ENCODE assay signal across 8 cellular contexts in the genomic region with DNA sequence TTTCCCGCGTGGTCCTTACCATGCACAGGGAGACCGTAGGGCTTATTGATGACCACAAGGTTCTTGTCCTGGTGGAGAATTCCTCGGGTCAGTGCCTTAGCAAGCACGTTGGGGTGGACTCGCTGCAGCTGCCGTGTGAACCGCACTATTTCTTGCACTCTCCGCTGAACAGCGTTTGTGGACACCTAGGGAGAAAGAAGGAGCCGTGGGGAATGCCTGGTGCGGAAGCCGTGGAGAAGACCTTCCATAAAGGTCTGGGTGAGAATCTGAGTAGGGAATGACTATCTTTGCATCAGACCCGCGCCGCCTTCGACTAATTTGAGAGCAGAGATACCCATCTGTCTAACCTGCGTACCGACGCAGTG. TPM values are rescaled to one million over a fixed set of nuclear protein-coding genes. Genes with fewer than 3 reads are reported as not detected.
DNase-seq lines count a peak whose midpoint lies in the region; ATAC-seq and TF ChIP-seq lines count a peak whose summit lies in the region.

No MANE protein-coding gene starts in this region.

- TF ChIP-seq CTCF in HFF-Myc (IDR thresholded peaks at IDR 0.05; ENCODE audit: low read depth, low read length, missing control alignments) (no peak), WERI-Rb-1 (IDR thresholded peaks at IDR 0.05; ENCODE audit: low read depth, low read length) (no peak), spleen (IDR thresholded peaks at IDR 0.05 in 8 of 11, conservative IDR thresholded peaks at IDR 0.05 in 3 of 11) (no peak)

- H3K36me3 ChIP-seq in WERI-Rb-1 (peaks cover 32% of the 10 kb centered on the region), spleen (peaks cover 0 to 43% (median 33%) of the 10 kb centered on the region in 6 donors)

- 4% methylated on average over 20 of the region's 20 CpGs for WGBS in right cardiac atrium
- 7 to 9% (median 8%) methylated on average over 20 of the region's 20 CpGs for WGBS in spleen, 5 donors

- H3K9me3 ChIP-seq in WERI-Rb-1 (ENCODE audit: severe bottlenecking) (no peaks in the 10 kb centered on the region), right cardiac atrium (ENCODE audit: control insufficient read depth, low read length) (no peaks in the 10 kb centered on the region), spleen (no peaks in the 10 kb centered on the region)

- intact Hi-C loops in right cardiac atrium (cut with DNase I) (no loop called here), spleen (cut with DNase I; ENCODE audit: low total_unique reads) (loop anchor here (10.0 kb wide), 1 partner anchor 54 kb away; the partner anchor contains the start of genes FOXRED1 and SRPRA)

- H3K4me3 ChIP-seq in HFF-Myc (replicated peaks; ENCODE audit: low read depth, low read length), result peak overlapping the region; percentile 93
- peak overlapping the region; percentile 84 for H3K4me3 ChIP-seq in WERI-Rb-1 (ENCODE audit: low read depth, low read length)
- peak overlapping the region; percentile 78 for H3K4me3 ChIP-seq in right cardiac atrium (ENCODE audit: low read length)
- peak overlapping the region; percentile 76 to 98 (median 94) for H3K4me3 ChIP-seq in spleen

- DNase-seq in HFF-Myc (ENCODE audit: extremely low read depth, low read depth), result no peak
- DNase-seq in WERI-Rb-1, result no peak
- no peak for DNase-seq in right cardiac atrium
- DNase-seq in spleen, result no peak
- DNase-seq in NCI-H524 (lab: John Stamatoyannopoulos, UW), result no peak
- no peak for DNase-seq in stimulated activated CD4-positive, alpha-beta T cell treated with anti-CD3 and anti-CD28 coated beads, Interleukin-1b, Interleukin-23, amount 100 ng/mL, for 48 hours
- no peak for DNase-seq in NCI-H1694 treated with DMSO at 0.1 percent for 48 hours (lab: John Stamatoyannopoulos, UW)
- DNase-seq in stimulated activated CD4-positive, alpha-beta T cell treated with anti-CD3 and anti-CD28 coated beads, Interleukin-4, amount 100 ng/mL, for 1 hour, result no peak

- no peak for TF ChIP-seq POLR2A in spleen (IDR thresholded peaks at IDR 0.05)

- ATAC-seq in right cardiac atrium, result no peak

- H3K4me1 ChIP-seq in right cardiac atrium (ENCODE audit: control insufficient read depth, insufficient read depth, low read length) (peaks cover 5% of the 10 kb centered on the region), spleen (peaks cover 12 to 58% (median 36%) of the 10 kb centered on the region in 6 donors)

- H3K27ac ChIP-seq in WERI-Rb-1, result peak overlapping the region; percentile 88
- no peak overlapping the region for H3K27ac ChIP-seq in right cardiac atrium (ENCODE audit: low read length)
- H3K27ac ChIP-seq in spleen, result peak overlapping the region in 5 of 8 donors; percentile 59 to 82 (median 74)

- H3K27me3 ChIP-seq in WERI-Rb-1 (ENCODE audit: insufficient read depth, low read depth, severe bottlenecking), result no peaks in the 10 kb centered on the region
- no peaks in the 10 kb centered on the region for H3K27me3 ChIP-seq in right cardiac atrium (ENCODE audit: control insufficient read depth, insufficient read depth)
- H3K27me3 ChIP-seq in spleen (replicated peaks in 1 of 7), result no peaks in the 10 kb centered on the region

RNA-seq across cellular contexts. Expression of gene RPUSD4, which starts 0.6 kb away (rescaled TPM):
- total RNA-seq in right cardiac atrium, result 10 to 100 TPM; 13.5 to 24.0 (median 19.5) TPM
- polyA plus RNA-seq in right cardiac atrium, result 12.0 TPM
- 10 to 100 TPM; 20.6 to 26.7 (median 22.3) TPM for total RNA-seq in spleen
- polyA plus RNA-seq in spleen, result 10 to 100 TPM; 14.5 to 15.5 (median 15.4) TPM

RNA-seq across cellular contexts. Expression of gene FAM118B, which starts 0.7 kb away (rescaled TPM):
- total RNA-seq in right cardiac atrium (10 to 100 TPM; 15.8 to 20.5 (median 16.9) TPM), spleen (10 to 100 TPM; 15.3 to 32.3 (median 21.0) TPM)
- polyA plus RNA-seq in right cardiac atrium (12.7 TPM), spleen (10 to 100 TPM in 1 of 3 donors, 1 to 10 TPM in 2; 5.5 to 11.1 (median 6.5) TPM)

RNA-seq across cellular contexts. Expression of gene SRPRA, which starts 57.8 kb away (rescaled TPM):
- total RNA-seq in right cardiac atrium, result 10 to 100 TPM; 65.1 to 85.4 (median 72.0) TPM
- polyA plus RNA-seq in right cardiac atrium, result 49.6 TPM
- total RNA-seq in spleen, result 100 to 1,000 TPM; 103 to 130 (median 117) TPM
- polyA plus RNA-seq in spleen, result 10 to 100 TPM; 30.9 to 35.3 (median 32.0) TPM

RNA-seq across cellular contexts. Expression of gene FOXRED1, which starts 58.1 kb away (rescaled TPM):
- total RNA-seq in right cardiac atrium, result 10 to 100 TPM; 23.3 to 30.0 (median 25.3) TPM
- polyA plus RNA-seq in right cardiac atrium, result 34.9 TPM
- 10 to 100 TPM; 26.1 to 48.1 (median 32.0) TPM for total RNA-seq in spleen
- 10 to 100 TPM; 20.5 to 31.6 (median 23.3) TPM for polyA plus RNA-seq in spleen
